ENCODE assay signal across 10 cellular contexts in the genomic region with DNA sequence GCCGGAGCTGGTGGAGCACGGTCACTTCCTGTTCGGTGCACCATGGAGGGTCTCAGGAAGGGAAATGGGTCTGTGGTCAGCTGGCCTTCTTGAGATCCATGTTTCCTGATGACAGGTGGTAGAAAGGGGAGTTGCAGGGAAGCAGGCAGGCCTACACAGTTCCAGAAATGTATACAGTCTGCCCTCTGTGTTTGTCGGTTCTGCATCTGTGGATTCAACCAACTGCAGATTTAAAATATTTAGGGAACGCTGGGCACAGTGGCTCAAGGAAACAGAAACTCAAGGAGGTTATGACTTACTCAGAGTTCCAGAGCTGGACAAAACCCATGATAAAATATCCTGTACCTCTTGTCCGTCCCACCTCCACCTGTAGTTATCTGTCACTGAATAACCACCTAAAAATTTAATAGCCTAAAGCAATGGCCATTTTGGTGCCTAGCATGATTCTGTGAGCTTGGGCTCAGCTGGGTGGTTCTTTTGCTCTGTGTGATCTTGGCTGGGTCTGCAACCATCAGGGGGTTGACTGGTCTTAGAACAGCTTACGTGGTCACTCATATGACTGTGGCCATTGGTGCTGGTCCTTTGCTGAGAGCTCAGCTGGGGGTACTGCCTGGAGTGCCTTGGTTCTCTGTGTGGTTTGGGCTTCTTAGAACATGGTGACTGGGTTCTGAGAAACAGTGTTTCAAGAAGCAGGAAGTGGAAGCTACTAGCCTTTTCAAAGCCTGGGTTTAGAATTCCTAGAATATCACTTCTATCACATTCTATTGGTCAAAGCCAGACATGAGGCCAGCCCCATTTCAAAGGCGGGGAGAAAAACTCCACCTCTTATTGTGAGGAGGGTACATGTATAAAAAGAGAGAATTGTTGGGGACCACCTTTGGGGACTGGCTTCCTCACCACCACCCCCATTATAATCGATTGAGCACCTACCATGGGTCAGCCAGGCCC.
DNase-seq lines count a peak whose midpoint lies in the region; ATAC-seq and TF ChIP-seq lines count a peak whose summit lies in the region.
"Had no signal": no experiment of that assay in that cellular context is flagged by ENCODE, and none has a peak within 500 bp of the region (broad histone marks: within the 10 kb centered on the region; RNA-seq: fewer than 3 reads in every experiment).

No MANE protein-coding gene starts in this region.

- H3K4me1 ChIP-seq in right atrium auricular region: peaks cover 0 to 41% of the 10 kb centered on the region in 2 donors
- peaks cover 44% of the 10 kb centered on the region in 2 donors for H3K4me1 ChIP-seq in naive thymus-derived CD4-positive, alpha-beta T cell (ENCODE audit: control insufficient read depth in 2 of 2, insufficient read depth in 2 of 2, low read length in 2 of 2)

- H3K4me1 Mint-ChIP-seq in activated naive CD8-positive, alpha-beta T cell treated with anti-CD3 and anti-CD28 coated beads, Interleukin-2, amount 10 ng/mL, durations not matched to agents 7 days and 5 days: peaks cover 74% of the 10 kb centered on the region
- H3K4me1 Mint-ChIP-seq in naive thymus-derived CD4-positive, alpha-beta T cell: peaks cover 54 to 80% (median 69%) of the 10 kb centered on the region in 7 donors
- H3K4me1 Mint-ChIP-seq: neural crest cell had no signal

- intact Hi-C loops in Right ventricle myocardium inferior (cut with DNase I): no loop called here
- intact Hi-C loops in naive thymus-derived CD4-positive, alpha-beta T cell (cut with micrococcal nuclease): loop anchor here in 1 of 2 donors (1.0 to 5.0 kb wide), 4 partner anchors 37 to 239 kb away; no protein-coding TSS in a partner anchor

- H3K4me3 Mint-ChIP-seq in activated naive CD8-positive, alpha-beta T cell treated with anti-CD3 and anti-CD28 coated beads, Interleukin-2, amount 10 ng/mL, durations not matched to agents 7 days and 5 days: peak overlapping the region; percentile 74
- H3K4me3 Mint-ChIP-seq in naive thymus-derived CD4-positive, alpha-beta T cell: peak overlapping the region; percentile 9 to 78 (median 72)
- H3K4me3 Mint-ChIP-seq: neural crest cell had no signal

- H3K27ac Mint-ChIP-seq in activated naive CD8-positive, alpha-beta T cell treated with anti-CD3 and anti-CD28 coated beads, Interleukin-2, amount 10 ng/mL, durations not matched to agents 7 days and 5 days: peak overlapping the region; percentile 97
- H3K27ac Mint-ChIP-seq in naive thymus-derived CD4-positive, alpha-beta T cell: peak overlapping the region; percentile 24 to 94 (median 59)

- CTCF ChIA-PET in naive thymus-derived CD4-positive, alpha-beta T cell (lab: Charles Lee): interaction anchor here (0.9 kb wide), 1 partner anchor 288 kb away, joined by 5 read pairs; no protein-coding TSS in a partner anchor

- no peaks in the 10 kb centered on the region for H3K27me3 ChIP-seq in right atrium auricular region
- no peaks in the 10 kb centered on the region for H3K27me3 ChIP-seq in naive thymus-derived CD4-positive, alpha-beta T cell (ENCODE audit: control insufficient read depth in 2 of 2, insufficient read depth in 2 of 2, low read length in 2 of 2)

- ATAC-seq in Right ventricle myocardium inferior: no peak
- ATAC-seq in activated naive CD8-positive, alpha-beta T cell treated with anti-CD3 and anti-CD28 coated beads, Interleukin-2, amount 10 ng/mL, durations not matched to agents 7 days and 5 days (ENCODE audit: low read depth): peak; percentile 81
- peak; percentile 57 for ATAC-seq in naive thymus-derived CD4-positive, alpha-beta T cell
- no peak for ATAC-seq in GM18858 (IDR thresholded peaks at IDR 0.05; ENCODE audit: unreplicated experiment)
- no peak for ATAC-seq in HG03442 (IDR thresholded peaks at IDR 0.05; ENCODE audit: unreplicated experiment)

- no peaks in the 10 kb centered on the region for H3K9me3 ChIP-seq in right atrium auricular region
- H3K9me3 ChIP-seq in naive thymus-derived CD4-positive, alpha-beta T cell (ENCODE audit: control insufficient read depth in 2 of 3, low read length in 3 of 3): peaks cover 0 to 10% (median 0%) of the 10 kb centered on the region in 3 experiments

- DNase-seq in right atrium auricular region (ENCODE audit: low spot score): no peak
- no peak for DNase-seq in Right ventricle myocardium inferior (ENCODE audit: missing footprints)
- DNase-seq in activated naive CD8-positive, alpha-beta T cell treated with anti-CD3 and anti-CD28 coated beads, Interleukin-2, amount 10 ng/mL, durations not matched to agents 7 days and 5 days: peak; percentile 66
- no peak for DNase-seq in naive thymus-derived CD4-positive, alpha-beta T cell
- no peak for DNase-seq in hippocampal formation (lab: John Stamatoyannopoulos, UW)
- DNase-seq in central memory CD4-positive, alpha-beta T cell: no peak
- DNase-seq: effector CD4-positive, alpha-beta T cell had no signal

- no peak overlapping the region for H3K4me3 ChIP-seq in right atrium auricular region
- peak overlapping the region; percentile 25 for H3K4me3 ChIP-seq in naive thymus-derived CD4-positive, alpha-beta T cell (ENCODE audit: low read length)

- H3K36me3 ChIP-seq in right atrium auricular region: peaks cover 7% of the 10 kb centered on the region
- H3K36me3 ChIP-seq in naive thymus-derived CD4-positive, alpha-beta T cell (ENCODE audit: control insufficient read depth in 2 of 3, insufficient read depth in 3 of 3, low read length in 3 of 3): peaks cover 0 to 20% (median 0%) of the 10 kb centered on the region in 3 experiments

- peak overlapping the region; percentile 87 to 88 for H3K27ac ChIP-seq in right atrium auricular region
- peak overlapping the region; percentile 26 for H3K27ac ChIP-seq in naive thymus-derived CD4-positive, alpha-beta T cell (ENCODE audit: low read depth, low read length)

- TF ChIP-seq CTCF in right atrium auricular region (IDR thresholded peaks at IDR 0.05): no peak

- peaks cover 78% of the 10 kb centered on the region for H3K36me3 Mint-ChIP-seq in activated naive CD8-positive, alpha-beta T cell treated with anti-CD3 and anti-CD28 coated beads, Interleukin-2, amount 10 ng/mL, durations not matched to agents 7 days and 5 days
- peaks cover 4 to 67% (median 51%) of the 10 kb centered on the region in 5 donors for H3K36me3 Mint-ChIP-seq in naive thymus-derived CD4-positive, alpha-beta T cell

- POLR2A ChIA-PET in activated naive CD8-positive, alpha-beta T cell treated with anti-CD3 and anti-CD28 coated beads, Interleukin-2, amount 10 ng/mL, durations not matched to agents 7 days and 5 days (lab: Charles Lee): interaction anchor here (0.6 to 5.1 kb wide), 21 partner anchors 9 to 343 kb away, joined by 3 to 52 read pairs (median 5); partner anchors contain the start of gene BHLHE40
- POLR2A ChIA-PET in naive thymus-derived CD4-positive, alpha-beta T cell (lab: Charles Lee): interaction anchor here (1.0 kb wide), 1 partner anchor 9 kb away, joined by 4 read pairs; no protein-coding TSS in a partner anchor

- H3K27me3 Mint-ChIP-seq in activated naive CD8-positive, alpha-beta T cell treated with anti-CD3 and anti-CD28 coated beads, Interleukin-2, amount 10 ng/mL, durations not matched to agents 7 days and 5 days: no peaks in the 10 kb centered on the region
- no peaks in the 10 kb centered on the region for H3K27me3 Mint-ChIP-seq in naive thymus-derived CD4-positive, alpha-beta T cell

- H3K9me3 Mint-ChIP-seq in activated naive CD8-positive, alpha-beta T cell treated with anti-CD3 and anti-CD28 coated beads, Interleukin-2, amount 10 ng/mL, durations not matched to agents 7 days and 5 days: peaks cover 12% of the 10 kb centered on the region
- peaks cover 0 to 10% (median 4%) of the 10 kb centered on the region in 11 donors for H3K9me3 Mint-ChIP-seq in naive thymus-derived CD4-positive, alpha-beta T cell

Comparison
In these comparisons a context has a peak if more than half of its experiments do, and no peak if none do; other contexts are left out.
1. ATAC-seq: peak in activated naive CD8-positive, alpha-beta T cell treated with anti-CD3 and anti-CD28 coated beads, Interleukin-2, amount 10 ng/mL, durations not matched to agents 7 days and 5 days (single experiment) and naive thymus-derived CD4-positive, alpha-beta T cell (single experiment); none in Right ventricle myocardium inferior (single experiment), GM18858 (single experiment) and HG03442 (single experiment).